Comparison of ENCODE assay signal across 8 cellular contexts in the genomic region with DNA sequence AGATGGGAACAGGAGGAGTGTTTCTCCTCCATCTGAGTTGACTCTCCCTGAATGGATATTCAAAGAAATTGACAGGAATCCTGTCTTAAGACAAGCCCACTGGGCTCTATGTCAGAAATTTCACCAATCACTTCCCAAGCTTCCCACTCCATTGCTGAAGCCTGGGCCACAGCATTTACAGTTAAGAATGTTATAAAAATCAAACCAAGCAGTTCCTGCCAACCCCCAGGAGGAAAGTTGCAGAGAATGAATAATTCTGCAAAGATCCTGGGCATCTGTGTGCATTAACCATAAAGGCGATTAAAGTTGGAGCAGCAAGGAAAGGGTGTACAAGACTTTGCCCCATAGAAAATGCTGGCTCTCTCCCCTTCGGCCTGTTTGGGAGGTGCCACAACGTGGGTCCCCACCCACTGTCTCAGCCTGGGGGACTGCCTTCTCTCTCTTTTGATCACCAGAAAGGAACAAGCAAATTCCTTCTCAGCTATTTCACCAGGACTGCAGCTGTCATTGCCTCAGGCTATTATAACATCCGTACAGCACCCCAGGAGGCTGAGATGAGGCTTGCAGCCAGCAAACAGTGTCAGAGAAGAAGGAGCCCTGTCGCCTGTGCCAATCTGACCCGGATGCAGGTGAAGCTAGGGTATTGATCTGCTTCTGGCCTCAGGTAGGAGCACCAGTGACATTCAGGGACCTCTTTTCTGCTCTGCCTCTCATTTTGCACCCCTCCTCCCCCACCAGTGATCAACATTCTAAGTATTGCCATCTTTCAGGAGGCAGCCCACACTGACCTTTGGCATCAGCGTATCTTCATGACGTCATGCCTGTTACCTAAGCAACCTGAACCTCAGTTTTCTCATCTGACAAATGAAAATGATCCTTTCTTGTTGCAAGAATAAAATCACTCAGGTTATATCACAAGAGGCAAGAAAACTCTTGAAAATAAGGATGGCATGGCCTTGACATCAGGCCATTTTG.
A peak's percentile ranks its signal among the peaks of the same experiment; 100 is the strongest.
DNase-seq lines count a peak whose midpoint lies in the region; ATAC-seq, FAIRE-seq and TF ChIP-seq lines count a peak whose summit lies in the region.

No MANE protein-coding gene starts in this region.

- H3K4me3 ChIP-seq in epithelial cell of esophagus (ENCODE audit: low read length) (no peak overlapping the region), psoas muscle (no peak overlapping the region), prostate gland (no peak overlapping the region), kidney (ENCODE audit: low read length in 2 of 2) (no peak overlapping the region)

- TF ChIP-seq CTCF in epithelial cell of esophagus (IDR thresholded peaks at IDR 0.05; ENCODE audit: insufficient read depth, low read depth, low read length, missing control alignments) (peak; percentile 43), psoas muscle (IDR thresholded peaks at IDR 0.05) (no peak), prostate gland (IDR thresholded peaks at IDR 0.05) (no peak), kidney (IDR thresholded peaks at IDR 0.05; ENCODE audit: borderline replicate concordance, extremely low read depth, insufficient read depth) (no peak)

- no peak for TF ChIP-seq POLR2A in prostate gland (IDR thresholded peaks at IDR 0.05)

- H3K27me3 ChIP-seq in psoas muscle (ENCODE audit: insufficient read depth in 3 of 3, low read length in 2 of 3) = no peaks in the 10 kb centered on the region
- no peaks in the 10 kb centered on the region for H3K27me3 ChIP-seq in prostate gland (replicated peaks; ENCODE audit: insufficient read depth)

- H3K27ac ChIP-seq in psoas muscle (no peak overlapping the region), prostate gland (no peak overlapping the region), kidney (ENCODE audit: low read depth in 2 of 2, low read length in 2 of 2) (no peak overlapping the region)

- 23 to 45% (median 26%) methylated on average over 8 of the region's 8 CpGs for WGBS in psoas muscle, 3 donors
- WGBS in prostate gland = 24% methylated on average over 8 of the region's 8 CpGs

- H3K4me1 ChIP-seq in psoas muscle = no peaks in the 10 kb centered on the region
- H3K4me1 ChIP-seq in prostate gland (replicated peaks) = no peaks in the 10 kb centered on the region
- no peaks in the 10 kb centered on the region for H3K4me1 ChIP-seq in kidney (ENCODE audit: control insufficient read depth in 1 of 2, insufficient read depth in 1 of 2, low read depth in 1 of 2, low read length in 2 of 2)

- H3K36me3 ChIP-seq in psoas muscle (ENCODE audit: insufficient read depth in 1 of 2, low read depth in 1 of 2) (no peaks in the 10 kb centered on the region), prostate gland (no peaks in the 10 kb centered on the region), kidney (ENCODE audit: control insufficient read depth in 1 of 2, insufficient read depth in 2 of 2, low read length in 2 of 2) (no peaks in the 10 kb centered on the region)

- intact Hi-C loops in psoas muscle (cut with DNase I) (no loop called here), prostate gland (cut with DNase I) (no loop called here), kidney (cut with DNase I) (no loop called here)

- H3K9ac ChIP-seq in kidney (ENCODE audit: low read length in 2 of 2) = no peak overlapping the region

- H3K9me3 ChIP-seq in psoas muscle (no peaks in the 10 kb centered on the region), prostate gland (no peaks in the 10 kb centered on the region), kidney (ENCODE audit: control insufficient read depth in 1 of 2, low read length in 2 of 2) (no peaks in the 10 kb centered on the region)

- peak; percentile 56 for DNase-seq in GOT3 (lab: John Stamatoyannopoulos, UW)
- peak; percentile 92 for DNase-seq in NCI-H345 treated with DMSO at 0.1 percent for 48 hours (lab: John Stamatoyannopoulos, UW; ENCODE audit: unreplicated experiment)
- DNase-seq in epithelial cell of esophagus (ENCODE audit: low read depth) = peak; percentile 74
- DNase-seq in psoas muscle = peak in 1 of 2 donors; percentile 55
- DNase-seq in GF-D8 (lab: John Stamatoyannopoulos, UW) = no peak
- DNase-seq in prostate gland (ENCODE audit: low spot score) = no peak
- no peak for DNase-seq in kidney

- ATAC-seq in psoas muscle = peak; percentile 46 to 65 (median 49)
- ATAC-seq in GM18511 (IDR thresholded peaks at IDR 0.05; ENCODE audit: unreplicated experiment) = no peak

- no peak for FAIRE-seq in kidney (lab: Jason Lieb, UNC)

Comparison
In these comparisons a context has a peak if more than half of its experiments do, and no peak if none do; other contexts are left out.
1. DNase-seq: peak in GOT3 (single experiment), NCI-H345 treated with DMSO at 0.1 percent for 48 hours (single experiment) and epithelial cell of esophagus (single experiment); none in GF-D8 (single experiment), prostate gland (single experiment) and kidney (single experiment).